ENCODE assay signal across 20 cellular contexts in the genomic region with DNA sequence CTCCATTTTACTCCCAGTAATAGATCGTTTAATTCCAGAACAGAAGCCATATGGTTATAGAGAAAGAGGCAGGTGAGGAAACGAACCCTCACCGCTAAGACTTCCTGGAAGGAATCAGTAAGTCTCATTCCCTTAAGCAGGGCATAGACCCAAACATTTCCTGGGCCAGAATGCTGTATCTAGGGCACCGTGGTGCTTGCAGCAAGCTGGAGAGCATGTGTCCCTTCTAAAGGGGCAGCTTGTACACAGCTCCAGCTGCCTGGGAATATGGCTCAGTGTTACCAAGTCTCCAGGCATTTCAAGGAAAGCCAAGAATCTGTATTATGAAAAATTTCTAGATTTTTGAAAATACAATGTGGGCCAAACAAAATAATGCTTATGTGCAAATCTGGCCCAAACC.
A peak's percentile ranks its signal among the peaks of the same experiment; 100 is the strongest.
DNase-seq lines count a peak whose midpoint lies in the region; ATAC-seq and TF ChIP-seq lines count a peak whose summit lies in the region.
"Had no signal": no experiment of that assay in that cellular context is flagged by ENCODE, and none has a peak within 500 bp of the region (broad histone marks: within the 10 kb centered on the region; RNA-seq: fewer than 3 reads in every experiment).

No MANE protein-coding gene starts in this region.

- H3K27ac ChIP-seq in HEK293 (ENCODE audit: extremely low read depth, low read depth, low read length), result no peak overlapping the region
- peak overlapping the region; percentile 34 for H3K27ac ChIP-seq in brain microvascular endothelial cell
- H3K27ac ChIP-seq: BLaER1 treated with 17β-estradiol and CSF1 and Interleukin-3, amounts not matched to agents 10 nM and 100 nM; esophagus muscularis mucosa; KMS-11; SK-N-MC; thyroid gland had no signal

- in situ Hi-C loops in brain microvascular endothelial cell (cut with HindIII; ENCODE audit: low pct_ligation_motif_present, low sequenced_read_pairs), result no loop called here

- H3K4me3 ChIP-seq in HEK293 (ENCODE audit: low read depth, low read length), result no peak overlapping the region
- H3K4me3 ChIP-seq in brain microvascular endothelial cell (ENCODE audit: low read depth, low read length), result no peak overlapping the region
- H3K4me3 ChIP-seq: BLaER1 treated with 17β-estradiol and CSF1 and Interleukin-3, amounts not matched to agents 10 nM and 100 nM; esophagus muscularis mucosa; SK-N-MC; thyroid gland had no signal

- TF ChIP-seq CTCF in HEK293 (tag by site-specific recombination; IDR thresholded peaks at IDR 0.05), result no peak
- TF ChIP-seq CTCF in brain microvascular endothelial cell (IDR thresholded peaks at IDR 0.05; ENCODE audit: low read depth, low read length, missing control alignments), result no peak

- CTCF ChIA-PET in HEK293 (lab: Yijun Ruan, JAX), result no interaction called here

- peaks cover 5% of the 10 kb centered on the region; the same call in 1 of the 2 replicates for H3K4me1 ChIP-seq in HEK293 (ENCODE audit: control insufficient read depth, insufficient read depth, low read length)
- H3K4me1 ChIP-seq: thyroid gland had no signal

- DNase-seq in brain microvascular endothelial cell (no peak), hippocampal formation (lab: John Stamatoyannopoulos, UW) (peak; percentile 18 to 27), superior temporal gyrus (ENCODE audit: extremely low spot score) (peak; percentile 72), NCI-H2029 (lab: John Stamatoyannopoulos, UW) (no peak), NCI-H1436 treated with DMSO at 0.1 percent for 48 hours (lab: John Stamatoyannopoulos, UW) (no peak)
- no peak for DNase-seq in activated CD4-positive, alpha-beta T cell treated with anti-CD3 and anti-CD28 coated beads for 1 hour
- DNase-seq: activated CD4-positive, alpha-beta T cell treated with anti-CD3 and anti-CD28 coated beads, Interleukin-2, amount 10 ng/mL, durations not matched to agents 7 days and 5 days; activated naive CD4-positive, alpha-beta T cell; GOT3; NCI-H1092; NCI-H69; stimulated activated CD4-positive, alpha-beta T cell treated with anti-CD3 and anti-CD28 coated beads, Interleukin-4, amount 100 ng/mL, for 24 hours; thyroid gland had no signal

- no peaks in the 10 kb centered on the region for H3K9me3 ChIP-seq in HEK293 (ENCODE audit: control insufficient read depth, insufficient read depth, low read depth, low read length)
- H3K9me3 ChIP-seq: BLaER1 treated with 17β-estradiol and CSF1 and Interleukin-3, amounts not matched to agents 10 nM and 100 nM; esophagus muscularis mucosa; thyroid gland had no signal

- POLR2A ChIA-PET in HEK293 (lab: Yijun Ruan, JAX), result no interaction called here

- no peak for ATAC-seq in HG02840 (IDR thresholded peaks at IDR 0.05; ENCODE audit: low FRiP score, unreplicated experiment)
- ATAC-seq: sciatic nerve had no signal

- H3K27me3 ChIP-seq in brain microvascular endothelial cell (replicated peaks), result no peaks in the 10 kb centered on the region
- H3K27me3 ChIP-seq: BLaER1 treated with 17β-estradiol and CSF1 and Interleukin-3, amounts not matched to agents 10 nM and 100 nM; esophagus muscularis mucosa; thyroid gland had no signal

- H3K36me3 ChIP-seq in HEK293 (ENCODE audit: control insufficient read depth in 2 of 2, insufficient read depth in 1 of 2, low read length in 2 of 2), result no peaks in the 10 kb centered on the region
- no peaks in the 10 kb centered on the region for H3K36me3 ChIP-seq in brain microvascular endothelial cell (replicated peaks)
- H3K36me3 ChIP-seq: BLaER1 treated with 17β-estradiol and CSF1 and Interleukin-3, amounts not matched to agents 10 nM and 100 nM; esophagus muscularis mucosa; thyroid gland had no signal

TF ChIP-seq in HEK293, 187 proteins besides CTCF, POLR2A, EP300 and RAD21:
- TF ChIP-seq ZBTB20 (tag by site-specific recombination; IDR thresholded peaks at IDR 0.05) (peak; percentile 34; the same call in 1 of the 2 replicates), ZNF549 (tag by site-specific recombination; IDR thresholded peaks at IDR 0.05) (no peak)

Comparison
In these comparisons a context has a peak if more than half of its experiments do, and no peak if none do; other contexts are left out.
1. DNase-seq: peak in hippocampal formation (2 of 2) and superior temporal gyrus (single experiment); none in brain microvascular endothelial cell (single experiment), NCI-H2029 (single experiment), NCI-H1436 treated with DMSO at 0.1 percent for 48 hours (single experiment) and activated CD4-positive, alpha-beta T cell treated with anti-CD3 and anti-CD28 coated beads for 1 hour (single experiment).